In the genomic region with DNA sequence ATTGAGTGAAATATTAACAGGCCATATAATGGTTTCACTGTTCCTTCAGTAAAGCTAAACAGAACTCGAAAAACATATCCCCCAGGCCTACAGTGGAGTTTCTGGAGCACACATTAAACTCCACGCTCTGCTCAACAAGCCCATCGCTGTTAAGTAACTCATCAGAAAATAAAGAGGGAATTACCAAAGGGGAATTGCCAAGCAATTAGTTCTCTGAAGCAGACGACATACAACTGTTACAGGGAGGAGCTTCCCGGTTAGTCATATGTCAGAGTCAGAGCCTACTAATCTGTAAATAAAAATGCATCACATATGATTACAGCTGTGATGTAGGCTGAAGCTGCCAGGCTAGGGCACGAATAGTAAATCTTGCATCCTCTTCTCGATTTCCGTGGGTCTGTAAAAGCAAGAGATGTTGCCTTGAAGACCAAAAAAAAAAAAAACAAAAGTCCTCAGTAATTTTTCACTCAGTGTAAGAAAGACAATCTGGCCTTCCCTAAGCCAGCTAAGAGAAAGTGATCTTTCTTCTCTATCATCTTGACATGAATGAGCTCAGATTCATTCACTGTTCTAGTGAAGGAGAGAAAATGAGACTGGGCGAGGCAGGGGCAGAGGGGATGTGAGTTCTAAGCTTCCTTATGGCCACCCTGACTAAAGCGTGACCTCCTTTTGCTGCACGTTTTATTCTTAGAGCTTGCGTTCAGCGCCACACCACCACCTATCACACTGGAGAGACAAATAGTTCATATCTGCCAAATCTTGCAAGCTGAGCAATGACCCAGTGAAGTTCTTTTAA, we compare ENCODE assay signal across 2 cellular contexts.
TF ChIP-seq lines count a peak whose summit lies in the region.

No MANE protein-coding gene starts in this region.

TF ChIP-seq in SK-N-SH treated with all-trans-retinoic acid at 6 μM for 48 hours, 23 proteins besides CTCF, POLR2A, EP300 and RAD21 (continued from another document):
- TF ChIP-seq, protein P1, sequence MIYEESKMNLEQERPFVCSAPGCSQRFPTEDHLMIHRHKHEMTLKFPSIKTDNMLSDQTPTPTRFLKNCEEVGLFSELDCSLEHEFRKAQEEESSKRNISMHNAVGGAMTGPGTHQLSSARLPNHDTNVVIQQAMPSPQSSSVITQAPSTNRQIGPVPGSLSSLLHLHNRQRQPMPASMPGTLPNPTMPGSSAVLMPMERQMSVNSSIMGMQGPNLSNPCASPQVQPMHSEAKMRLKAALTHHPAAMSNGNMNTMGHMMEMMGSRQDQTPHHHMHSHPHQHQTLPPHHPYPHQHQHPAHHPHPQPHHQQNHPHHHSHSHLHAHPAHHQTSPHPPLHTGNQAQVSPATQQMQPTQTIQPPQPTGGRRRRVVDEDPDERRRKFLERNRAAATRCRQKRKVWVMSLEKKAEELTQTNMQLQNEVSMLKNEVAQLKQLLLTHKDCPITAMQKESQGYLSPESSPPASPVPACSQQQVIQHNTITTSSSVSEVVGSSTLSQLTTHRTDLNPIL (CRISPR knock-in tag; IDR thresholded peaks at IDR 0.05; ENCODE audit: low read depth), result no peak
- TF ChIP-seq ZFP3 (CRISPR knock-in tag; IDR thresholded peaks at IDR 0.05), result no peak
- TF ChIP-seq, protein P2, sequence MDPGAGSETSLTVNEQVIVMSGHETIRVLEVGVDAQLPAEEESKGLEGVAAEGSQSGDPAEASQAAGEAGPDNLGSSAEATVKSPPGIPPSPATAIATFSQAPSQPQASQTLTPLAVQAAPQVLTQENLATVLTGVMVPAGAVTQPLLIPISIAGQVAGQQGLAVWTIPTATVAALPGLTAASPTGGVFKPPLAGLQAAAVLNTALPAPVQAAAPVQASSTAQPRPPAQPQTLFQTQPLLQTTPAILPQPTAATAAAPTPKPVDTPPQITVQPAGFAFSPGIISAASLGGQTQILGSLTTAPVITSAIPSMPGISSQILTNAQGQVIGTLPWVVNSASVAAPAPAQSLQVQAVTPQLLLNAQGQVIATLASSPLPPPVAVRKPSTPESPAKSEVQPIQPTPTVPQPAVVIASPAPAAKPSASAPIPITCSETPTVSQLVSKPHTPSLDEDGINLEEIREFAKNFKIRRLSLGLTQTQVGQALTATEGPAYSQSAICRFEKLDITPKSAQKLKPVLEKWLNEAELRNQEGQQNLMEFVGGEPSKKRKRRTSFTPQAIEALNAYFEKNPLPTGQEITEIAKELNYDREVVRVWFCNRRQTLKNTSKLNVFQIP (CRISPR knock-in tag; IDR thresholded peaks at IDR 0.05; ENCODE audit: borderline replicate concordance, low read depth), result no peak
- no peak for TF ChIP-seq PATZ1 (CRISPR knock-in tag; IDR thresholded peaks at IDR 0.05; ENCODE audit: borderline replicate concordance)
- no peak for TF ChIP-seq ZNF70 (CRISPR knock-in tag; IDR thresholded peaks at IDR 0.05)
- no peak for TF ChIP-seq TCF4 (CRISPR knock-in tag; IDR thresholded peaks at IDR 0.05; ENCODE audit: borderline replicate concordance)
- no peak for TF ChIP-seq ISL1 (CRISPR knock-in tag; IDR thresholded peaks at IDR 0.05)

TF ChIP-seq in GM23338, 12 proteins besides CTCF, POLR2A, EP300 and RAD21 (continued from another document):
- TF ChIP-seq ZNF462 (CRISPR knock-in tag; IDR thresholded peaks at IDR 0.05) (no peak), STAT1 (IDR thresholded peaks at IDR 0.05; ENCODE audit: unreplicated experiment) (no peak), EZH2phosphoT487 (IDR thresholded peaks at IDR 0.05; ENCODE audit: unreplicated experiment) (no peak)
